In the genomic region with DNA sequence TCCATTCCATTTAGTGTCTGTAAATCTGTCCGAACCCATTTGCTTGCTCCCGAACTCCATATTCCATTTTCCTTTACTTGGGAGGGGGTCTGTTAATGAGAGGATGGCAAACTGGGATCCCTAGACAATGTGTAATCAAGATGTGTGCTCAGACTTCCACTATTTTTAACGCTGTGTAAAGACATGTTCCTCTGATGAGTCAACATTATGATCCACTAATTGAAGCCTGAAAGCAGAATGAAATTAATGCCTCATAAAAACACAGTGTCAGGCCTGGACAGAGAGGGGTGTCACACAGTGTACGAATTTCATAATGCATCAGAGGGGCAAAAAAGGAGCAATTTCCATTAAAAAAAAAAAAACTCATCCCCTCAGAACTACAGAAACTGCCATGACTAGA, we compare ENCODE assay signal across 1 cellular context.
TF ChIP-seq lines count a peak whose summit lies in the region.

No MANE protein-coding gene starts in this region.

TF ChIP-seq in HepG2, 621 proteins besides CTCF, POLR2A, EP300 and RAD21 (continued from another document):
- TF ChIP-seq, protein P1, sequence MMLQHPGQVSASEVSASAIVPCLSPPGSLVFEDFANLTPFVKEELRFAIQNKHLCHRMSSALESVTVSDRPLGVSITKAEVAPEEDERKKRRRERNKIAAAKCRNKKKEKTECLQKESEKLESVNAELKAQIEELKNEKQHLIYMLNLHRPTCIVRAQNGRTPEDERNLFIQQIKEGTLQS (CRISPR knock-in tag; IDR thresholded peaks at IDR 0.05), result no peak
- no peak for TF ChIP-seq ZNF839 (CRISPR knock-in tag; IDR thresholded peaks at IDR 0.05; ENCODE audit: borderline replicate concordance)
- TF ChIP-seq KDM5B (CRISPR knock-in tag; IDR thresholded peaks at IDR 0.05; ENCODE audit: borderline replicate concordance), result no peak
- no peak for TF ChIP-seq PAWR (CRISPR knock-in tag; IDR thresholded peaks at IDR 0.05; ENCODE audit: borderline replicate concordance)
- TF ChIP-seq, protein P2, sequence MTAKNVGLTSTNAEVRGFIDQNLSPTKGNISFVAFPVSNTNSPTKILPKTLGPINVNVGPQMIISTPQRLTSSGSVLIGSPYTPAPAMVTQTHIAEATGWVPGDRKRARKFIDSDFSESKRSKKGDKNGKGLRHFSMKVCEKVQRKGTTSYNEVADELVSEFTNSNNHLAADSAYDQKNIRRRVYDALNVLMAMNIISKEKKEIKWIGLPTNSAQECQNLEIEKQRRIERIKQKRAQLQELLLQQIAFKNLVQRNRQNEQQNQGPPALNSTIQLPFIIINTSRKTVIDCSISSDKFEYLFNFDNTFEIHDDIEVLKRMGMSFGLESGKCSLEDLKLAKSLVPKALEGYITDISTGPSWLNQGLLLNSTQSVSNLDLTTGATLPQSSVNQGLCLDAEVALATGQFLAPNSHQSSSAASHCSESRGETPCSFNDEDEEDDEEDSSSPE (CRISPR knock-in tag; IDR thresholded peaks at IDR 0.05), result no peak
- no peak for TF ChIP-seq ZNF501 (CRISPR knock-in tag; IDR thresholded peaks at IDR 0.05)
- no peak for TF ChIP-seq ZNF282 (IDR thresholded peaks at IDR 0.05; ENCODE audit: partially characterized antibody)
- TF ChIP-seq SNRNP70 (IDR thresholded peaks at IDR 0.05; ENCODE audit: low read depth, low read length), result no peak
- TF ChIP-seq, protein P3, sequence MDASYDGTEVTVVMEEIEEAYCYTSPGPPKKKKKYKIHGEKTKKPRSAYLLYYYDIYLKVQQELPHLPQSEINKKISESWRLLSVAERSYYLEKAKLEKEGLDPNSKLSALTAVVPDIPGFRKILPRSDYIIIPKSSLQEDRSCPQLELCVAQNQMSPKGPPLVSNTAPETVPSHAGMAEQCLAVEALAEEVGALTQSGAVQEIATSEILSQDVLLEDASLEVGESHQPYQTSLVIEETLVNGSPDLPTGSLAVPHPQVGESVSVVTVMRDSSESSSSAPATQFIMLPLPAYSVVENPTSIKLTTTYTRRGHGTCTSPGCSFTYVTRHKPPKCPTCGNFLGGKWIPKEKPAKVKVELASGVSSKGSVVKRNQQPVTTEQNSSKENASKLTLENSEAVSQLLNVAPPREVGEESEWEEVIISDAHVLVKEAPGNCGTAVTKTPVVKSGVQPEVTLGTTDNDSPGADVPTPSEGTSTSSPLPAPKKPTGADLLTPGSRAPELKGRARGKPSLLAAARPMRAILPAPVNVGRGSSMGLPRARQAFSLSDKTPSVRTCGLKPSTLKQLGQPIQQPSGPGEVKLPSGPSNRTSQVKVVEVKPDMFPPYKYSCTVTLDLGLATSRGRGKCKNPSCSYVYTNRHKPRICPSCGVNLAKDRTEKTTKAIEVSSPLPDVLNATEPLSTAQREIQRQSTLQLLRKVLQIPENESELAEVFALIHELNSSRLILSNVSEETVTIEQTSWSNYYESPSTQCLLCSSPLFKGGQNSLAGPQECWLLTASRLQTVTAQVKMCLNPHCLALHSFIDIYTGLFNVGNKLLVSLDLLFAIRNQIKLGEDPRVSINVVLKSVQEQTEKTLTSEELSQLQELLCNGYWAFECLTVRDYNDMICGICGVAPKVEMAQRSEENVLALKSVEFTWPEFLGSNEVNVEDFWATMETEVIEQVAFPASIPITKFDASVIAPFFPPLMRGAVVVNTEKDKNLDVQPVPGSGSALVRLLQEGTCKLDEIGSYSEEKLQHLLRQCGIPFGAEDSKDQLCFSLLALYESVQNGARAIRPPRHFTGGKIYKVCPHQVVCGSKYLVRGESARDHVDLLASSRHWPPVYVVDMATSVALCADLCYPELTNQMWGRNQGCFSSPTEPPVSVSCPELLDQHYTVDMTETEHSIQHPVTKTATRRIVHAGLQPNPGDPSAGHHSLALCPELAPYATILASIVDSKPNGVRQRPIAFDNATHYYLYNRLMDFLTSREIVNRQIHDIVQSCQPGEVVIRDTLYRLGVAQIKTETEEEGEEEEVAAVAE (CRISPR knock-in tag; IDR thresholded peaks at IDR 0.05; ENCODE audit: borderline replicate concordance), result no peak
- TF ChIP-seq NRL (CRISPR knock-in tag; IDR thresholded peaks at IDR 0.05; ENCODE audit: borderline replicate concordance), result no peak
- TF ChIP-seq DR1 (CRISPR knock-in tag; IDR thresholded peaks at IDR 0.05), result no peak
- TF ChIP-seq SRF (IDR thresholded peaks at IDR 0.05; ENCODE audit: low read depth, low read length), result no peak
TF ChIP-seq in HepG2: peak in this region for 0.
